Comparison of ENCODE assay signal across 7 cellular contexts in the genomic region with DNA sequence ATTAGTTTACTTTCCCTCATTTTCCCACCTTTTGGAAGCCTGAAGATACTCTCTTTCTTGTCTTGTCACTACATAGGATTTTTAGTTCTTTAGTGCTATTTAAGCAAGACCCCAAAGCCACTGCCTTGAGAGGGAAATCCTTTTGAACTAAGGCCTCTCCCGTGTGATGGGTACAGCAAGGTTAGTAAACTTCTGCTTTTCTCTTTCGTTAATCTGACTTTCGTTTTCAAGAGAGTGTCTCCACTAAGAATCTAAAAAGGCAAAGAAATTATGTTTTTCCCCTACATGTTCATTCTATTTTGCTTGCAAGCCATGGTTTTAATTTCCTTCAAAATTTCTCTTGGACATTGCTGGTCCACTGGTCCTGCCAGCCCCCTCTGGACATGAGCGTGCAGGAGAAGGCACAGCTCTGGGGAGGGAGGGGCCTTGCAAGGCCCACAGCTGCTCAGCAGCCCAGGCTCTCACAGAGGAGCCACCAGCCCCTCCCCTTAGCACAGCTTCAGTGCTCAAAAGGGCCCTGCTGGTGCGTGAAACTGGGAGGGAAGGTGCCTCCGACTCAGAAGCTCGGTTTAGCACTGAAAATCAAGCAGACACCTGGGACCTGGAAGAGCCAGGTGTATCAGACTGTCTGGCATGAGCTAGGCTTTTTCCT.
DNase-seq lines count a peak whose midpoint lies in the region; ATAC-seq and TF ChIP-seq lines count a peak whose summit lies in the region.

No MANE protein-coding gene starts in this region.

- H2BK20ac ChIP-seq in IMR-90 (ENCODE audit: low read depth, low read length) = no peak overlapping the region

- no peak overlapping the region for H4K8ac ChIP-seq in IMR-90 (ENCODE audit: low read depth in 2 of 2, low read length in 2 of 2)

- peaks cover 10% of the 10 kb centered on the region for H3K4me1 Mint-ChIP-seq in activated T-helper 1 cell treated with anti-CD3 and anti-CD28 coated beads, Interleukin-12 subunit alpha, Interleukin-12 subunit beta, Interleukin-2, Interleukin-4 antibody, amounts not matched to agents 30 ng/mL and 10 ng/mL and 1 ng/mL, durations not matched to agents 14 hours and 24 hours and 36 hours (ENCODE audit: low read depth)

- CTCF ChIA-PET in IMR-90 (lab: Yijun Ruan, JAX) = no interaction called here
- CTCF ChIA-PET in PC-9 (lab: Charles Lee) = no interaction called here

- H3K23ac ChIP-seq in IMR-90 (ENCODE audit: low read depth, low read length) = no peak overlapping the region

- no peak overlapping the region for H3K56ac ChIP-seq in IMR-90 (ENCODE audit: extremely low read depth, insufficient read depth, low read length)

- in situ Hi-C loops in IMR-90 (cut with MboI; ENCODE audit: low sequenced_read_pairs) = no loop called here

- no peaks in the 10 kb centered on the region for H3K9me2 ChIP-seq in PC-9 (ENCODE audit: insufficient read depth)

- no peaks in the 10 kb centered on the region for H3K9me3 Mint-ChIP-seq in activated T-helper 1 cell treated with anti-CD3 and anti-CD28 coated beads, Interleukin-12 subunit alpha, Interleukin-12 subunit beta, Interleukin-2, Interleukin-4 antibody, amounts not matched to agents 30 ng/mL and 10 ng/mL and 1 ng/mL, durations not matched to agents 14 hours and 24 hours and 36 hours

- H3K27me3 ChIP-seq in IMR-90 (ENCODE audit: control insufficient read depth, insufficient read depth, low read length) (peaks cover 2% of the 10 kb centered on the region; the same call in 1 of the 2 replicates), PC-9 (ENCODE audit: insufficient read depth, low read depth) (peaks cover 14% of the 10 kb centered on the region; the same call in 1 of the 2 replicates)

- no peak for TF ChIP-seq RAD21 in IMR-90 (IDR thresholded peaks at IDR 0.05; ENCODE audit: low read length)

- H3K4me3 Mint-ChIP-seq in activated T-helper 1 cell treated with anti-CD3 and anti-CD28 coated beads, Interleukin-12 subunit alpha, Interleukin-12 subunit beta, Interleukin-2, Interleukin-4 antibody, amounts not matched to agents 30 ng/mL and 10 ng/mL and 1 ng/mL, durations not matched to agents 14 hours and 24 hours and 36 hours = peak overlapping the region; percentile 58

- H2AFZ ChIP-seq in IMR-90 (replicated peaks; ENCODE audit: low read length, poor library complexity) (no peak overlapping the region), PC-9 (no peak overlapping the region)

- no peak overlapping the region for H3K18ac ChIP-seq in IMR-90 (ENCODE audit: low read depth, low read length)

- TF ChIP-seq CTCF in IMR-90 (conservative IDR thresholded peaks at IDR 0.05; ENCODE audit: low read depth, low read length) (no peak), PC-9 (conservative IDR thresholded peaks at IDR 0.05) (no peak)

- H3K36me3 ChIP-seq in IMR-90 (ENCODE audit: control insufficient read depth, insufficient read depth, low read length) (no peaks in the 10 kb centered on the region), PC-9 (ENCODE audit: low read depth) (no peaks in the 10 kb centered on the region)

- no peaks in the 10 kb centered on the region for H3K4me1 ChIP-seq in IMR-90 (ENCODE audit: control insufficient read depth, insufficient read depth, low read length)
- H3K4me1 ChIP-seq in PC-9 (replicated peaks; ENCODE audit: insufficient read depth) = no peaks in the 10 kb centered on the region

- H3K4me2 ChIP-seq in IMR-90 (ENCODE audit: low read depth, low read length) (no peak overlapping the region), PC-9 (no peak overlapping the region)

- no peaks in the 10 kb centered on the region for H3K79me1 ChIP-seq in IMR-90 (ENCODE audit: low read depth in 1 of 2, low read length in 2 of 2)

- ATAC-seq in GM18517 (IDR thresholded peaks at IDR 0.05; ENCODE audit: unreplicated experiment) (peak; percentile 95), GM21529 (IDR thresholded peaks at IDR 0.05; ENCODE audit: unreplicated experiment) (peak; percentile 96), IMR-90 (ENCODE audit: low read depth) (peak; percentile 70)

- no peak for TF ChIP-seq POLR2A in IMR-90 (IDR thresholded peaks at IDR 0.05; ENCODE audit: low read depth, low read length)

- no peak overlapping the region for H2AK5ac ChIP-seq in IMR-90 (ENCODE audit: low read depth, low read length)

- no peak overlapping the region for H2BK120ac ChIP-seq in IMR-90 (ENCODE audit: low read depth, low read length)

- H2BK5ac ChIP-seq in IMR-90 (ENCODE audit: low read depth, low read length, poor library complexity, severe bottlenecking) = no peak overlapping the region

- no peaks in the 10 kb centered on the region for H3K79me2 ChIP-seq in PC-9 (ENCODE audit: low read depth)

- no peak overlapping the region for H2BK15ac ChIP-seq in IMR-90 (ENCODE audit: low read depth, low read length)

- H3K9me3 ChIP-seq in IMR-90 (ENCODE audit: control insufficient read depth, insufficient read depth, low read length) (no peaks in the 10 kb centered on the region), PC-9 (ENCODE audit: insufficient read depth, low read depth) (no peaks in the 10 kb centered on the region)

- no peaks in the 10 kb centered on the region for H3K36me3 Mint-ChIP-seq in activated T-helper 1 cell treated with anti-CD3 and anti-CD28 coated beads, Interleukin-12 subunit alpha, Interleukin-12 subunit beta, Interleukin-2, Interleukin-4 antibody, amounts not matched to agents 30 ng/mL and 10 ng/mL and 1 ng/mL, durations not matched to agents 14 hours and 24 hours and 36 hours (ENCODE audit: low read depth)

- H3K27ac ChIP-seq in IMR-90 (ENCODE audit: insufficient read depth, low read length) (no peak overlapping the region), PC-9 (no peak overlapping the region)

- no peak overlapping the region for H4K5ac ChIP-seq in IMR-90 (ENCODE audit: low read depth, low read length)

- DNase-seq in IMR-90 (no peak), posterior cingulate gyrus (peak in 7 of 10 donors; percentile 31 to 91 (median 56)), PC-9 (no peak), DMS 273 treated with DMSO at 0.1 percent for 48 hours (lab: John Stamatoyannopoulos, UW) (no peak)
- peak; percentile 16 for DNase-seq in activated T-helper 1 cell treated with anti-CD3 and anti-CD28 coated beads, Interleukin-12 subunit alpha, Interleukin-12 subunit beta, Interleukin-2, Interleukin-4 antibody, amounts not matched to agents 30 ng/mL and 10 ng/mL and 1 ng/mL, durations not matched to agents 14 hours and 24 hours and 36 hours (ENCODE audit: low spot score)

- H3F3A ChIP-seq in PC-9 (ENCODE audit: insufficient read depth, low read depth) = no peaks in the 10 kb centered on the region

- no peak overlapping the region for H3K4ac ChIP-seq in IMR-90 (ENCODE audit: low read depth, low read length)

- BruUV-seq in IMR-90 (replicated peaks; lab: Mats Ljungman, UMichigan) = no TSS peak
- BruUV-seq in PC-9 (replicated peaks; lab: Mats Ljungman, UMichigan) = no TSS peak

- POLR2A ChIA-PET in IMR-90 (lab: Charles Lee; ENCODE audit: unreplicated experiment) = no interaction called here
- POLR2A ChIA-PET in PC-9 (lab: Charles Lee; ENCODE audit: unreplicated experiment) = no interaction called here

- dilution Hi-C loops in IMR-90 (cut with HindIII; ENCODE audit: low sequenced_read_pairs, unreplicated experiment) = no loop called here

- no peak overlapping the region for H3K27ac Mint-ChIP-seq in activated T-helper 1 cell treated with anti-CD3 and anti-CD28 coated beads, Interleukin-12 subunit alpha, Interleukin-12 subunit beta, Interleukin-2, Interleukin-4 antibody, amounts not matched to agents 30 ng/mL and 10 ng/mL and 1 ng/mL, durations not matched to agents 14 hours and 24 hours and 36 hours

- H3K4me3 ChIP-seq in IMR-90 (ENCODE audit: insufficient read depth, low read depth, low read length) (peak overlapping the region; percentile 6; the same call in 1 of the 2 replicates), PC-9 (no peak overlapping the region)

- H3K27me3 Mint-ChIP-seq in activated T-helper 1 cell treated with anti-CD3 and anti-CD28 coated beads, Interleukin-12 subunit alpha, Interleukin-12 subunit beta, Interleukin-2, Interleukin-4 antibody, amounts not matched to agents 30 ng/mL and 10 ng/mL and 1 ng/mL, durations not matched to agents 14 hours and 24 hours and 36 hours (ENCODE audit: insufficient read depth) = peaks cover 9% of the 10 kb centered on the region

- H3K14ac ChIP-seq in IMR-90 (replicated peaks; ENCODE audit: low read depth, low read length) = no peak overlapping the region

- no peak overlapping the region for H2AK9ac ChIP-seq in IMR-90 (replicated peaks; ENCODE audit: low read depth, low read length, poor library complexity)

- H3K9ac ChIP-seq in IMR-90 (ENCODE audit: low read depth, low read length) = no peak overlapping the region

- no CpG with 5 or more reads among the region's 7 CpGs for WGBS in IMR-90 (ENCODE audit: extremely low coverage in 2 of 2, insufficient read length in 1 of 2), 2 experiments

- H4K20me1 ChIP-seq in IMR-90 (ENCODE audit: insufficient read depth, low read length) = no peaks in the 10 kb centered on the region
- no peaks in the 10 kb centered on the region for H4K20me1 ChIP-seq in PC-9 (ENCODE audit: insufficient read depth)

- no peak overlapping the region for H4K91ac ChIP-seq in IMR-90 (ENCODE audit: insufficient read depth, low read depth, low read length)

- H3K9me1 ChIP-seq in IMR-90 (ENCODE audit: insufficient read depth, low read length) = no peaks in the 10 kb centered on the region

- intact Hi-C loops in IMR-90 (cut with micrococcal nuclease) = loop anchor here (10.0 kb wide), 1 partner anchor 191 kb away; no protein-coding TSS in a partner anchor
- intact Hi-C loops in activated T-helper 1 cell treated with anti-CD3 and anti-CD28 coated beads, Interleukin-12 subunit alpha, Interleukin-12 subunit beta, Interleukin-2, Interleukin-4 antibody, amounts not matched to agents 30 ng/mL and 10 ng/mL and 1 ng/mL, durations not matched to agents 14 hours and 24 hours and 36 hours (cut with micrococcal nuclease) = loop anchor here (5.0 to 10.0 kb wide), 2 partner anchors 194 to 459 kb away; no protein-coding TSS in a partner anchor
- intact Hi-C loops in posterior cingulate gyrus (cut with DNase I) = loop anchor here (10.0 kb wide), 1 partner anchor 191 kb away; no protein-coding TSS in a partner anchor
- intact Hi-C loops in PC-9 (cut with micrococcal nuclease; ENCODE audit: unreplicated experiment) = loop anchor here (10.0 kb wide), 1 partner anchor 309 kb away; no protein-coding TSS in a partner anchor

TF ChIP-seq in IMR-90, 13 proteins besides CTCF, POLR2A, EP300 and RAD21 (continues in another document):
- TF ChIP-seq RCOR1 (IDR thresholded peaks at IDR 0.05; ENCODE audit: insufficient replicate concordance, low read length) (no peak), MAZ (IDR thresholded peaks at IDR 0.05; ENCODE audit: borderline replicate concordance, low read depth, low read length) (no peak), ELK1 (IDR thresholded peaks at IDR 0.05; ENCODE audit: borderline replicate concordance, low read depth, low read length) (no peak)

Comparison
In these comparisons a context has a peak if more than half of its experiments do, and no peak if none do; other contexts are left out.
1. DNase-seq: peak in activated T-helper 1 cell treated with anti-CD3 and anti-CD28 coated beads, Interleukin-12 subunit alpha, Interleukin-12 subunit beta, Interleukin-2, Interleukin-4 antibody, amounts not matched to agents 30 ng/mL and 10 ng/mL and 1 ng/mL, durations not matched to agents 14 hours and 24 hours and 36 hours (single experiment) and posterior cingulate gyrus (7 of 10); none in IMR-90 (single experiment), PC-9 (0 of 2) and DMS 273 treated with DMSO at 0.1 percent for 48 hours (single experiment).
2. Peak in every context shown above with its lines, with median percentiles within 50 percentile points of each other: ATAC-seq.